15 cellular contexts compared by ENCODE assay signal in genomic region chr1:51305371-51305823, GRCh38. TPM values are rescaled to one million over a fixed set of nuclear protein-coding genes. Genes with fewer than 3 reads are reported as not detected.
A peak's percentile ranks its signal among the peaks of the same experiment; 100 is the strongest.
DNase-seq lines count a peak whose midpoint lies in the region; ATAC-seq and TF ChIP-seq lines count a peak whose summit lies in the region.
"Had no signal": no experiment of that assay in that cellular context is flagged by ENCODE, and none has a peak within 500 bp of the region (broad histone marks: within the 10 kb centered on the region; RNA-seq: fewer than 3 reads in every experiment).

No MANE protein-coding gene starts in this region.

- H3K36me3 ChIP-seq in mucosa of descending colon (ENCODE audit: low read depth), result no peaks in the 10 kb centered on the region

- H3K9me3 ChIP-seq in mucosa of descending colon, result no peaks in the 10 kb centered on the region

- DNase-seq in COLO668 (lab: John Stamatoyannopoulos, UW; ENCODE audit: unreplicated experiment) (peak; percentile 63), HK-2 (ENCODE audit: unreplicated experiment) (peak; percentile 49), dermis blood vessel endothelial cell (peak; percentile 23), mucosa of descending colon (peak in 2 of 3 donors; percentile 56 to 69), HUDEP-2 (lab: John Stamatoyannopoulos, UW; ENCODE audit: unreplicated experiment in 76 of 76) (no peak), GF-D8 (lab: John Stamatoyannopoulos, UW) (no peak)
- no peak for DNase-seq in effector CD4-positive, alpha-beta T cell
- DNase-seq: activated CD8-positive, alpha-beta T cell treated with anti-CD3 and anti-CD28 coated beads for 36 hours; CD4-positive, alpha-beta memory T cell; foreskin fibroblast; HCEC 1CT; NCI-H774; stimulated activated naive CD8-positive, alpha-beta T cell treated with anti-CD3 and anti-CD28 coated beads, Interleukin-15, amount 100 ng/mL, for 72 hours had no signal

- peaks cover 8% of the 10 kb centered on the region for H3K4me1 ChIP-seq in mucosa of descending colon (ENCODE audit: low read depth)

- TF ChIP-seq CTCF in mucosa of descending colon (IDR thresholded peaks at IDR 0.05), result no peak

- peak; percentile 92 for ATAC-seq in mucosa of descending colon
- ATAC-seq in activated CD4-positive, CD25-positive, alpha-beta regulatory T cell treated with anti-CD3 and anti-CD28 coated beads, Interleukin-2, amount 50 U/mL, for 24 hours, result no peak
- ATAC-seq: activated CD8-positive, alpha-beta T cell treated with anti-CD3 and anti-CD28 coated beads for 36 hours; stimulated activated naive CD8-positive, alpha-beta T cell treated with anti-CD3 and anti-CD28 coated beads, Interleukin-15, amount 100 ng/mL, for 72 hours had no signal

- no peak overlapping the region for H3K4me3 ChIP-seq in mucosa of descending colon

- intact Hi-C loops in mucosa of descending colon (cut with DNase I, micrococcal nuclease), result no loop called here

RNA-seq across cellular contexts. Expression of gene TTC39A, which starts 25.0 kb away (rescaled TPM):
- 2.9 and 4.1 TPM in 2 replicates for total RNA-seq in dermis blood vessel endothelial cell
- total RNA-seq in mucosa of descending colon, result 10 to 100 TPM; 32.3 to 95.1 (median 87.0) TPM
- total RNA-seq: activated T-helper 1 cell treated with anti-CD3 and anti-CD28 coated beads, Interleukin-12 subunit alpha, Interleukin-12 subunit beta, Interleukin-2, Interleukin-4 antibody, amounts not matched to agents 30 ng/mL and 10 ng/mL and 1 ng/mL, durations not matched to agents 14 hours and 24 hours and 36 hours; CD4-positive, alpha-beta memory T cell had no signal

Comparison
In these comparisons a context has a peak if more than half of its experiments do, and no peak if none do; other contexts are left out.
1. DNase-seq: peak in COLO668 (single experiment), HK-2 (single experiment), dermis blood vessel endothelial cell (single experiment) and mucosa of descending colon (2 of 3); none in HUDEP-2 (0 of 76), GF-D8 (single experiment) and effector CD4-positive, alpha-beta T cell (single experiment).